In genomic region chr4:38663021-38663800, GRCh38 we compare ENCODE assay signal across 9 cellular contexts. TPM values are rescaled to one million over a fixed set of nuclear protein-coding genes. Genes with fewer than 3 reads are reported as not detected.
DNase-seq lines count a peak whose midpoint lies in the region; FAIRE-seq and TF ChIP-seq lines count a peak whose summit lies in the region.
"Had no signal": no experiment of that assay in that cellular context is flagged by ENCODE, and none has a peak within 500 bp of the region (broad histone marks: within the 10 kb centered on the region; RNA-seq: fewer than 3 reads in every experiment).

No MANE protein-coding gene starts in this region.

- H3K4me3 Mint-ChIP-seq in activated naive CD8-positive, alpha-beta T cell = peak overlapping the region; percentile 87

- H3K4me3 ChIP-seq in MG63 = peak overlapping the region; percentile 59
- H3K4me3 ChIP-seq in iPS DF 6.9 (ENCODE audit: low read length) = peak overlapping the region; percentile 64; the same call in 1 of the 2 replicates
- H3K4me3 ChIP-seq in small intestine (ENCODE audit: low read depth in 1 of 2, low read length in 2 of 2) = peak overlapping the region; percentile 70 to 100

- peak; percentile 72 for DNase-seq in NCI-H146 treated with DMSO at 0.1 percent for 48 hours (lab: John Stamatoyannopoulos, UW; ENCODE audit: unreplicated experiment)
- DNase-seq in NCI-H146 (lab: John Stamatoyannopoulos, UW) = no peak
- no peak for DNase-seq in H54 (ENCODE audit: insufficient read length, low spot score)
- no peak for DNase-seq in MG63
- no peak for DNase-seq in iPS DF 6.9 (ENCODE audit: low read depth, low spot score)
- DNase-seq in small intestine = peak; percentile 33
- DNase-seq in OCI-M2 (lab: John Stamatoyannopoulos, UW; ENCODE audit: unreplicated experiment) = no peak

- peak overlapping the region; percentile 77 for H3K27ac Mint-ChIP-seq in activated naive CD8-positive, alpha-beta T cell

- H3K27ac ChIP-seq in iPS DF 6.9 (ENCODE audit: low read length) = no peak overlapping the region
- H3K27ac ChIP-seq in small intestine (ENCODE audit: low read depth in 1 of 2, low read length in 1 of 2) = peak overlapping the region; percentile 99 to 100

- H3K27me3 ChIP-seq in MG63 = no peaks in the 10 kb centered on the region
- peaks cover 5% of the 10 kb centered on the region; the same call in 1 of the 2 replicates for H3K27me3 ChIP-seq in iPS DF 6.9 (ENCODE audit: control insufficient read depth, insufficient read depth, low read length)
- no peaks in the 10 kb centered on the region for H3K27me3 ChIP-seq in small intestine (ENCODE audit: control insufficient read depth in 2 of 2, insufficient read depth in 2 of 2, low read length in 2 of 2)

- TF ChIP-seq POLR2A in H54 (IDR thresholded peaks at IDR 0.05; ENCODE audit: low read depth, low read length) = peak; percentile 86

- H3K27me3 Mint-ChIP-seq in activated naive CD8-positive, alpha-beta T cell = no peaks in the 10 kb centered on the region

- H3K4me1 ChIP-seq in iPS DF 6.9 (ENCODE audit: control insufficient read depth, insufficient read depth, low read length) (no peaks in the 10 kb centered on the region; the same call in 1 of the 2 replicates), small intestine (ENCODE audit: control insufficient read depth in 2 of 2, insufficient read depth in 1 of 2, low read depth in 1 of 2, low read length in 1 of 2) (no peaks in the 10 kb centered on the region)

- H3K36me3 ChIP-seq in MG63 = peaks cover 16% of the 10 kb centered on the region
- no peaks in the 10 kb centered on the region for H3K36me3 ChIP-seq in iPS DF 6.9 (ENCODE audit: control insufficient read depth, insufficient read depth, low read length)
- no peaks in the 10 kb centered on the region for H3K36me3 ChIP-seq in small intestine (ENCODE audit: control insufficient read depth in 2 of 2, insufficient read depth in 2 of 2, low read length in 2 of 2)

- H3K36me3 Mint-ChIP-seq in activated naive CD8-positive, alpha-beta T cell = no peaks in the 10 kb centered on the region

- no peaks in the 10 kb centered on the region for H3K9me3 ChIP-seq in MG63
- H3K9me3 ChIP-seq in iPS DF 6.9 (ENCODE audit: control insufficient read depth, insufficient read depth, low read length) = no peaks in the 10 kb centered on the region
- no peaks in the 10 kb centered on the region for H3K9me3 ChIP-seq in small intestine (ENCODE audit: control insufficient read depth, low read depth)

- FAIRE-seq in H54 (lab: Jason Lieb, UNC) (no peak), small intestine (lab: Jason Lieb, UNC) (no peak)
- FAIRE-seq: islet of Langerhans had no signal

- peaks cover 75% of the 10 kb centered on the region for H3K4me1 Mint-ChIP-seq in activated naive CD8-positive, alpha-beta T cell (ENCODE audit: low read depth)

- WGBS in iPS DF 6.9 (ENCODE audit: insufficient coverage, insufficient read length) = no CpG with 5 or more reads among the region's 92 CpGs
- WGBS in small intestine, 3 donors = 2 to 4% (median 2%) methylated on average over 42 to 92 of the region's 92 CpGs

- peaks cover 6% of the 10 kb centered on the region for H3K9me3 Mint-ChIP-seq in activated naive CD8-positive, alpha-beta T cell (ENCODE audit: low read depth)

RNA-seq across cellular contexts. Expression of gene KLF3, which starts 0.8 kb away (rescaled TPM):
- total RNA-seq in MG63 (2014; rRNA removed; shearing (Covaris generic); ENCODE audit: low replicate concordance) = 1.9 and 4.1 TPM in 2 replicates
- 10 to 100 TPM; 32.0 to 35.1 (median 33.8) TPM for polyA plus RNA-seq in small intestine

Comparison
In these comparisons a context has a peak if more than half of its experiments do, and no peak if none do; other contexts are left out.
1. DNase-seq: peak in NCI-H146 treated with DMSO at 0.1 percent for 48 hours (single experiment) and small intestine (single experiment); none in NCI-H146 (single experiment), H54 (single experiment), MG63 (single experiment), iPS DF 6.9 (single experiment) and OCI-M2 (single experiment).
2. Peak in every context shown above with its lines, with median percentiles within 50 percentile points of each other: H3K4me3 ChIP-seq.